In genomic region chr2:238061310-238062202, GRCh38 we compare ENCODE assay signal across 8 cellular contexts. TPM values are rescaled to one million over a fixed set of nuclear protein-coding genes. Genes with fewer than 3 reads are reported as not detected.
DNase-seq lines count a peak whose midpoint lies in the region; ATAC-seq, FAIRE-seq and TF ChIP-seq lines count a peak whose summit lies in the region.

No MANE protein-coding gene starts in this region.

- H3K9ac ChIP-seq in astrocyte (ENCODE audit: low read length) (peak overlapping the region; percentile 91), iPS-20b (ENCODE audit: low read depth, low read length) (peak overlapping the region; percentile 87)

- FAIRE-seq in astrocyte (lab: Jason Lieb, UNC) = no peak

- POLR2A ChIA-PET in CD4-positive, alpha-beta T cell (lab: Charles Lee) = interaction anchor here (0.6 to 1.8 kb wide), 8 partner anchors 13 to 368 kb away, joined by 3 to 10 read pairs (median 4); partner anchors contain the start of genes ILKAP and PER2
- POLR2A ChIA-PET in Panc1 (lab: Charles Lee) = interaction anchor here (0.6 kb wide), 1 partner anchor 187 kb away, joined by 4 read pairs; no protein-coding TSS in a partner anchor

- H3K9me3 Mint-ChIP-seq in CD4-positive, alpha-beta T cell = no peaks in the 10 kb centered on the region
- H3K9me3 Mint-ChIP-seq in astrocyte (ENCODE audit: unreplicated experiment) = peaks cover 2% of the 10 kb centered on the region

- H3K27me3 ChIP-seq in CD4-positive, alpha-beta T cell (ENCODE audit: control insufficient read depth, insufficient read depth, low read length) = no peaks in the 10 kb centered on the region
- H3K27me3 ChIP-seq in Panc1 (ENCODE audit: control insufficient read depth, insufficient read depth, low read length) (no peaks in the 10 kb centered on the region), astrocyte (ENCODE audit: insufficient read depth, low read length) (no peaks in the 10 kb centered on the region), iPS-20b (ENCODE audit: insufficient read depth, low read length) (no peaks in the 10 kb centered on the region)

- CTCF ChIA-PET in CD4-positive, alpha-beta T cell (lab: Charles Lee) = no interaction called here
- CTCF ChIA-PET in Panc1 (lab: Charles Lee) = interaction anchor here (0.5 to 0.6 kb wide), 2 partner anchors 203 to 432 kb away, joined by 3 to 4 read pairs; no protein-coding TSS in a partner anchor

- peak overlapping the region; percentile 85 for H3K4me3 Mint-ChIP-seq in CD4-positive, alpha-beta T cell
- H3K4me3 Mint-ChIP-seq in astrocyte (ENCODE audit: unreplicated experiment) = peak overlapping the region; percentile 97

- H3K36me3 Mint-ChIP-seq in CD4-positive, alpha-beta T cell (ENCODE audit: low read depth) = peaks cover 21% of the 10 kb centered on the region
- H3K36me3 Mint-ChIP-seq in astrocyte (ENCODE audit: low read depth, unreplicated experiment) = peaks cover 7% of the 10 kb centered on the region

- no peaks in the 10 kb centered on the region for H4K20me1 ChIP-seq in astrocyte (ENCODE audit: insufficient read depth, low read length)

- DNase-seq in CD4-positive, alpha-beta T cell = peak in 4 of 10 experiments; percentile 7 to 22 (median 12)
- DNase-seq in Panc1 (ENCODE audit: low read depth, low spot score) (no peak), astrocyte (ENCODE audit: low read depth) (peak; percentile 20), NCI-H187 treated with DMSO at 0.1 percent for 48 hours (lab: John Stamatoyannopoulos, UW) (no peak)
- DNase-seq in stimulated activated CD4-positive, alpha-beta T cell treated with anti-CD3 and anti-CD28 coated beads, Interleukin-15, amount 100 ng/mL, for 24 hours = peak; percentile 56

- peak overlapping the region; percentile 81 for H3K27ac ChIP-seq in CD4-positive, alpha-beta T cell (ENCODE audit: low read depth, low read length)
- H3K27ac ChIP-seq in Panc1 (ENCODE audit: low read length) (peak overlapping the region; percentile 74), astrocyte (ENCODE audit: low read depth, low read length) (peak overlapping the region; percentile 59), iPS-20b (ENCODE audit: low read length) (peak overlapping the region; percentile 37)

- no peaks in the 10 kb centered on the region for H3K9me3 ChIP-seq in CD4-positive, alpha-beta T cell (ENCODE audit: control insufficient read depth, low read length)
- H3K9me3 ChIP-seq in Panc1 (ENCODE audit: control insufficient read depth, insufficient read depth, low read depth, low read length) (no peaks in the 10 kb centered on the region), astrocyte (ENCODE audit: insufficient read depth, low read depth, low read length) (no peaks in the 10 kb centered on the region), iPS-20b (ENCODE audit: insufficient read depth, low read depth, low read length) (no peaks in the 10 kb centered on the region)

- H2AFZ ChIP-seq in astrocyte (ENCODE audit: low read depth, low read length) = peak overlapping the region; percentile 97

- in situ Hi-C loops in Panc1 (cut with HindIII; ENCODE audit: low pct_unique_long_range_greater_than_20kb, low sequenced_read_pairs) = no loop called here

- intact Hi-C loops in CD4-positive, alpha-beta T cell (cut with DNase I, micrococcal nuclease) = loop anchor here in 1 of 2 experiments (2.0 to 10.0 kb wide), 4 partner anchors 141 to 367 kb away; partner anchors contain the start of genes ILKAP and PER2
- intact Hi-C loops in Panc1 (cut with micrococcal nuclease; ENCODE audit: unreplicated experiment) = no loop called here

- peak; percentile 6 for ATAC-seq in CD4-positive, alpha-beta T cell (ENCODE audit: poor library complexity)
- ATAC-seq in GM19043 (IDR thresholded peaks at IDR 0.05; ENCODE audit: low read depth, unreplicated experiment) (peak; percentile 8), HG03457 (IDR thresholded peaks at IDR 0.05; ENCODE audit: unreplicated experiment) (peak; percentile 6), Panc1 (peak; percentile 24)

- TF ChIP-seq CTCF in CD4-positive, alpha-beta T cell (IDR thresholded peaks at IDR 0.05) = no peak
- TF ChIP-seq CTCF in Panc1 (IDR thresholded peaks at IDR 0.05) (no peak), astrocyte (IDR thresholded peaks at IDR 0.05; ENCODE audit: insufficient read depth, low read depth, low read length) (no peak)

- H3K27me3 Mint-ChIP-seq in CD4-positive, alpha-beta T cell = peaks cover 9% of the 10 kb centered on the region
- H3K27me3 Mint-ChIP-seq in astrocyte (ENCODE audit: low read depth, unreplicated experiment) = no peaks in the 10 kb centered on the region

- no peaks in the 10 kb centered on the region for H3K79me2 ChIP-seq in astrocyte (ENCODE audit: insufficient read depth, low read length)

- H3K4me1 ChIP-seq in Panc1 (ENCODE audit: control insufficient read depth, insufficient read depth, low read length) (peaks cover 10% of the 10 kb centered on the region), astrocyte (ENCODE audit: insufficient read depth, low read length) (peaks cover 10% of the 10 kb centered on the region), iPS-20b (ENCODE audit: insufficient read depth, low read length) (peaks cover 5% of the 10 kb centered on the region; the same call in 1 of the 2 replicates)

- H3K27ac Mint-ChIP-seq in CD4-positive, alpha-beta T cell = peak overlapping the region; percentile 19
- peak overlapping the region; percentile 80 for H3K27ac Mint-ChIP-seq in astrocyte (ENCODE audit: unreplicated experiment)

- peak overlapping the region; percentile 91 for H3K4me2 ChIP-seq in astrocyte (ENCODE audit: low read length)

- H3K36me3 ChIP-seq in Panc1 (ENCODE audit: control insufficient read depth, insufficient read depth, low read length) (peaks cover 13% of the 10 kb centered on the region), astrocyte (ENCODE audit: insufficient read depth, low read length) (no peaks in the 10 kb centered on the region), iPS-20b (ENCODE audit: insufficient read depth, low read depth, low read length) (peaks cover 29% of the 10 kb centered on the region)

- BruUV-seq in Panc1 (replicated peaks; lab: Mats Ljungman, UMichigan) = TSS peak; percentile 68

- peaks cover 35% of the 10 kb centered on the region for H3K4me1 Mint-ChIP-seq in CD4-positive, alpha-beta T cell (ENCODE audit: low read depth)
- peaks cover 9% of the 10 kb centered on the region for H3K4me1 Mint-ChIP-seq in astrocyte (ENCODE audit: low read depth, unreplicated experiment)

- peak overlapping the region; percentile 94 to 95 for H3K4me3 ChIP-seq in Panc1 (ENCODE audit: low read depth in 2 of 2, low read length in 2 of 2)
- H3K4me3 ChIP-seq in astrocyte (ENCODE audit: insufficient read depth, low read depth, low read length) = peak overlapping the region; percentile 97
- peak overlapping the region; percentile 86 for H3K4me3 ChIP-seq in iPS-20b (ENCODE audit: low read length)

RNA-seq across cellular contexts. Expression of gene SCLY, which starts 0.8 kb away (rescaled TPM):
- total RNA-seq in CD4-positive, alpha-beta T cell = 1 to 10 TPM; 8.9 to 9.6 TPM
- 31.4 TPM for total RNA-seq in Panc1 (2021; ENCODE audit: unreplicated experiment)
- polyA plus RNA-seq in Panc1 (2012; ENCODE audit: insufficient read length) = 42.4 TPM
- total RNA-seq in astrocyte = 12.1 and 15.4 TPM in 2 replicates

RNA-seq across cellular contexts. Expression of gene ESPNL, which starts 38.6 kb away (rescaled TPM):
- not detected for total RNA-seq in CD4-positive, alpha-beta T cell
- 0.85 TPM for total RNA-seq in Panc1 (2021; ENCODE audit: unreplicated experiment)
- 1.5 TPM for polyA plus RNA-seq in Panc1 (2012; ENCODE audit: insufficient read length)
- total RNA-seq in astrocyte = 0.07 TPM in 1 of 2 replicates, not detected in the other

Comparison
In these comparisons a context has a peak if more than half of its experiments do, and no peak if none do; other contexts are left out.
1. DNase-seq: peak in astrocyte (single experiment) and stimulated activated CD4-positive, alpha-beta T cell treated with anti-CD3 and anti-CD28 coated beads, Interleukin-15, amount 100 ng/mL, for 24 hours (single experiment); none in Panc1 (single experiment) and NCI-H187 treated with DMSO at 0.1 percent for 48 hours (single experiment).
2. Peak in every context shown above with its lines, with median percentiles within 50 percentile points of each other: ATAC-seq, H3K27ac ChIP-seq and H3K4me3 ChIP-seq.